In genomic region chr12:112796067-112796466, GRCh38 we compare ENCODE assay signal across 17 cellular contexts. TPM values are rescaled to one million over a fixed set of nuclear protein-coding genes. Genes with fewer than 3 reads are reported as not detected.
A peak's percentile ranks its signal among the peaks of the same experiment; 100 is the strongest.
DNase-seq lines count a peak whose midpoint lies in the region; ATAC-seq, FAIRE-seq and TF ChIP-seq lines count a peak whose summit lies in the region.
"Had no signal": no experiment of that assay in that cellular context is flagged by ENCODE, and none has a peak within 500 bp of the region (broad histone marks: within the 10 kb centered on the region; RNA-seq: fewer than 3 reads in every experiment).

No MANE protein-coding gene starts in this region.

- POLR2A ChIA-PET in K562 (lab: Yijun Ruan, JAX): interaction anchor here (0.6 kb wide), 1 partner anchor 16 kb away, joined by 3 read pairs; no protein-coding TSS in a partner anchor

- H3K4me1 ChIP-seq in HUES48 (ENCODE audit: control insufficient read depth, insufficient read depth, low read length) (peaks cover 27% of the 10 kb centered on the region), K562 (replicated peaks in 1 of 2; ENCODE audit: control insufficient read depth in 2 of 2, insufficient read depth in 2 of 2, low read length in 2 of 2) (no peaks in the 10 kb centered on the region), mesendoderm (ENCODE audit: control insufficient read depth, low read depth, low read length) (peaks cover 2% of the 10 kb centered on the region), esophagus muscularis mucosa (no peaks in the 10 kb centered on the region)
- H3K4me1 ChIP-seq: SJCRH30 had no signal

- H3K23ac ChIP-seq in mesendoderm (ENCODE audit: low read length): no peak overlapping the region

- intact Hi-C loops in K562 (cut with micrococcal nuclease): no loop called here
- intact Hi-C loops in esophagus muscularis mucosa (cut with DNase I): no loop called here

- H2BK120ac ChIP-seq in mesendoderm (ENCODE audit: low read depth, low read length): no peak overlapping the region

- H4K8ac ChIP-seq in mesendoderm (ENCODE audit: low read depth, low read length): no peak overlapping the region

- no peak overlapping the region for H2BK15ac ChIP-seq in mesendoderm (replicated peaks; ENCODE audit: low read depth)

- H3K27me3 ChIP-seq in HUES48 (ENCODE audit: control insufficient read depth, insufficient read depth, low read length) (peaks cover 25% of the 10 kb centered on the region), K562 (ENCODE audit: control insufficient read depth in 2 of 2, insufficient read depth in 2 of 2, low read length in 2 of 2) (peaks cover 0 to 26% of the 10 kb centered on the region in 2 experiments; a peak in 2 of 5 replicates), mesendoderm (ENCODE audit: insufficient read depth, low read length, poor library complexity) (peaks cover 5% of the 10 kb centered on the region), esophagus muscularis mucosa (peaks cover 0 to 84% (median 0%) of the 10 kb centered on the region in 4 donors)

- no peak for TF ChIP-seq CTCF in K562 (IDR thresholded peaks at IDR 0.05 in 2 of 3, conservative IDR thresholded peaks at IDR 0.05 in 1 of 3; ENCODE audit: insufficient read depth in 2 of 3, low read depth in 1 of 3, low read length in 3 of 3)
- no peak for TF ChIP-seq CTCF in esophagus muscularis mucosa (IDR thresholded peaks at IDR 0.05)
- TF ChIP-seq CTCF in GM20000 (IDR thresholded peaks at IDR 0.05; ENCODE audit: extremely low read depth, missing control alignments): no peak

- no peaks in the 10 kb centered on the region for H3K79me2 ChIP-seq in K562 (ENCODE audit: control insufficient read depth, insufficient read depth, low read length)
- H3K79me2 ChIP-seq in mesendoderm (ENCODE audit: control insufficient read depth, insufficient read depth, low read length): no peaks in the 10 kb centered on the region

- H3K56ac ChIP-seq in mesendoderm (ENCODE audit: low read length): no peak overlapping the region

- H3K18ac ChIP-seq in mesendoderm (ENCODE audit: low read length): no peak overlapping the region

- ATAC-seq in K562 (no peak), GM18907 (IDR thresholded peaks at IDR 0.05; ENCODE audit: unreplicated experiment) (no peak)
- ATAC-seq: T-helper 17 cell had no signal

- WGBS in K562 (ENCODE audit: insufficient coverage, low coverage, missing lambda C conversion rate): 6% methylated on average over 2 of the region's 2 CpGs
- WGBS in mesendoderm (ENCODE audit: extremely low coverage, insufficient coverage, low lambda C conversion rate): no CpG with 5 or more reads among the region's 2 CpGs
- WGBS in esophagus muscularis mucosa: 83% methylated on average over 2 of the region's 2 CpGs

- H2AK5ac ChIP-seq in mesendoderm (ENCODE audit: low read length): no peak overlapping the region

- H2BK5ac ChIP-seq in mesendoderm (ENCODE audit: low read length): no peak overlapping the region

- TF ChIP-seq EP300 in K562 (IDR thresholded peaks at IDR 0.05; ENCODE audit: low read length): no peak
- no peak for TF ChIP-seq EP300 in esophagus muscularis mucosa (IDR thresholded peaks at IDR 0.05)

- H4K20me1 ChIP-seq in K562 (replicated peaks; ENCODE audit: control insufficient read depth, insufficient read depth, low read length): 0 out of 2 replicates have a peak, but pooled peaks cover 3% of the 10 kb centered on the region

- H3K4me2 ChIP-seq in K562 (ENCODE audit: insufficient read depth, low read length) (no peak overlapping the region), mesendoderm (ENCODE audit: low read length) (no peak overlapping the region)
- H3K4me2 ChIP-seq: PC-9 had no signal

- no peak for TF ChIP-seq POLR2A in K562 (conservative IDR thresholded peaks at IDR 0.05)
- TF ChIP-seq POLR2A in esophagus muscularis mucosa (IDR thresholded peaks at IDR 0.05; ENCODE audit: low read depth): no peak

- no TSS peak for BruUV-seq in K562 (replicated peaks; lab: Mats Ljungman, UMichigan)

- H3K4me3 ChIP-seq in HUES48 (ENCODE audit: low read depth, low read length) (no peak overlapping the region), K562 (no peak overlapping the region), mesendoderm (ENCODE audit: low read length) (no peak overlapping the region), esophagus muscularis mucosa (no peak overlapping the region)
- H3K4me3 ChIP-seq: PC-9, SJCRH30 had no signal

- no peak overlapping the region for H3K4ac ChIP-seq in mesendoderm (ENCODE audit: low read depth, low read length)

- no peak overlapping the region for H2AFZ ChIP-seq in K562 (ENCODE audit: low read depth, low read length)
- H2AFZ ChIP-seq: PC-9 had no signal

- H3K9ac ChIP-seq in HUES48 (ENCODE audit: low read depth, low read length) (no peak overlapping the region), K562 (ENCODE audit: insufficient read depth in 1 of 2, low read depth in 2 of 2, low read length in 2 of 2) (no peak overlapping the region), mesendoderm (ENCODE audit: low read length) (no peak overlapping the region)

- peak overlapping the region; percentile 7 for H3K27ac ChIP-seq in HUES48 (ENCODE audit: low read depth, low read length)
- H3K27ac ChIP-seq in K562 (ENCODE audit: extremely low read depth, low read depth, low read length): no peak overlapping the region
- H3K27ac ChIP-seq in mesendoderm (ENCODE audit: low read depth, low read length): no peak overlapping the region
- no peak overlapping the region for H3K27ac ChIP-seq in esophagus muscularis mucosa (replicated peaks in 1 of 4)
- H3K27ac ChIP-seq: PC-9, SJCRH30 had no signal

- no peak overlapping the region for H4K5ac ChIP-seq in mesendoderm (ENCODE audit: low read length)

- no peaks in the 10 kb centered on the region for H3K79me1 ChIP-seq in mesendoderm (ENCODE audit: low read length)

- H3K9me3 ChIP-seq in HUES48 (ENCODE audit: control insufficient read depth, insufficient read depth, low read length) (no peaks in the 10 kb centered on the region), K562 (replicated peaks; ENCODE audit: control insufficient read depth, insufficient read depth, low read depth, low read length) (no peaks in the 10 kb centered on the region), esophagus muscularis mucosa (no peaks in the 10 kb centered on the region)
- H3K9me3 ChIP-seq: SJCRH30 had no signal

- DNase-seq in Daoy (ENCODE audit: low read depth) (peak; percentile 59), K562 (ENCODE audit: extremely low read depth in 1 of 4, low spot score in 3 of 4) (no peak), mesendoderm (peak; percentile 68), esophagus muscularis mucosa (ENCODE audit: extremely low spot score) (no peak), GM20000 (ENCODE audit: low spot score) (no peak)
- DNase-seq: ACHN, AML-193, Kasumi-1, NCI-H1105 treated with DMSO at 0.1 percent for 48 hours, NCI-H1694 treated with DMSO at 0.1 percent for 48 hours, NCI-H345, PC-9, SJCRH30, T-helper 17 cell had no signal

- CTCF ChIA-PET in K562 (lab: Yijun Ruan, JAX; ENCODE audit: low intra/inter-chr PET ratio): no interaction called here

- in situ Hi-C loops in K562 (cut with MboI): no loop called here

- no peaks in the 10 kb centered on the region for H3K36me3 ChIP-seq in HUES48 (ENCODE audit: control insufficient read depth, insufficient read depth, low read length)
- no peaks in the 10 kb centered on the region for H3K36me3 ChIP-seq in K562 (ENCODE audit: control insufficient read depth, insufficient read depth, low read length)
- no peaks in the 10 kb centered on the region for H3K36me3 ChIP-seq in mesendoderm (ENCODE audit: control insufficient read depth, insufficient read depth, low read length)
- no peaks in the 10 kb centered on the region for H3K36me3 ChIP-seq in esophagus muscularis mucosa
- H3K36me3 ChIP-seq: SJCRH30 had no signal

- no peaks in the 10 kb centered on the region for H3K9me1 ChIP-seq in K562 (ENCODE audit: control insufficient read depth, insufficient read depth, low read length)

- no peak for FAIRE-seq in K562 (lab: Jason Lieb, UNC)
- FAIRE-seq: H54 had no signal

- TF ChIP-seq RAD21 in K562 (CRISPR knock-in tag; conservative IDR thresholded peaks at IDR 0.05 in 1 of 2, IDR thresholded peaks at IDR 0.05 in 1 of 2): no peak

TF ChIP-seq in K562, 482 proteins besides CTCF, POLR2A, EP300 and RAD21 (continues in another document):
- TF ChIP-seq HNRNPLL (IDR thresholded peaks at IDR 0.05; ENCODE audit: low read depth, low read length, poor library complexity, severe bottlenecking) (no peak), ZNF24 (IDR thresholded peaks at IDR 0.05) (0 out of 2 replicates have a peak, but pooled peaks have one; percentile 31), MAFK (IDR thresholded peaks at IDR 0.05; ENCODE audit: low read length) (peak; percentile 32; the same call in 1 of the 2 replicates), NFE2 (IDR thresholded peaks at IDR 0.05; ENCODE audit: low read depth) (peak; percentile 70)

RNA-seq across cellular contexts. Expression of gene RPH3A, which starts 4.5 kb away (rescaled TPM):
- total RNA-seq in Daoy (2014; rRNA removed; shearing (Covaris generic)): not detected in 2 replicates
- total RNA-seq in K562 (2011; cell fraction: chromatin; rRNA removed; ENCODE audit: low replicate concordance): not detected in 2 replicates
- total RNA-seq in K562 (2011; cell fraction: nucleolus; rRNA removed): not detected in 2 replicates
- not detected in 2 replicates for total RNA-seq in K562 (2011; cell fraction: nucleoplasm; rRNA removed)
- total RNA-seq in K562 (2014; rRNA removed) (not detected in 2 replicates), K562 (2014; rRNA removed; fragmentation: Illumina TruSeq; extraction: Trizol) (not detected in 2 replicates), K562 (2015; rRNA removed; fragmentation: Illumina TruSeq; extraction: Trizol) (not detected in 2 replicates), K562 (2021) (not detected in 2 replicates), esophagus muscularis mucosa (under 1 TPM in 1 of 4 donors, not detected in 3; 0.17 TPM)
- polyA plus RNA-seq in K562 (2011; rRNA removed) (not detected in 2 replicates), K562 (2014; fragmentation: Illumina TruSeq; extraction: Trizol) (0.04 TPM in 1 of 2 replicates, not detected in the other), K562 (2014; fragmentation: Nextera tagmentation; extraction: Ambion mirVana) (under 1 TPM in 1 of 2 experiments, not detected in 1; 0.07 TPM), K562 (2014; rRNA removed) (not detected in 2 replicates)
- not detected in 2 replicates for polyA plus RNA-seq in K562 (2011; cell fraction: cytosol; rRNA removed)
- polyA plus RNA-seq in K562 (2011; cell fraction: nucleus; rRNA removed): not detected in 2 replicates
- polyA plus RNA-seq in K562 (2012): 0.18 TPM in 1 of 2 replicates, not detected in the other
- not detected in 2 replicates for polyA minus RNA-seq in K562 (2011; rRNA and poly(A)+ RNA removed)
- polyA minus RNA-seq in K562 (2011; cell fraction: cytosol; rRNA and poly(A)+ RNA removed): not detected in 2 replicates
- not detected in 2 replicates for polyA minus RNA-seq in K562 (2011; cell fraction: nucleus; rRNA and poly(A)+ RNA removed)
- polyA plus RNA-seq in mesendoderm (2013, experiment 1 of 2): 0.04 TPM
- 0.07 TPM for polyA plus RNA-seq in mesendoderm (2013, experiment 2 of 2)
- total RNA-seq: PC-9, SJCRH30 had no signal

Comparison
In these comparisons a context has a peak if more than half of its experiments do, and no peak if none do; other contexts are left out.
1. DNase-seq: peak in Daoy (single experiment) and mesendoderm (single experiment); none in K562 (0 of 4), esophagus muscularis mucosa (single experiment) and GM20000 (single experiment).